20 cellular contexts compared by ENCODE assay signal in the genomic region with DNA sequence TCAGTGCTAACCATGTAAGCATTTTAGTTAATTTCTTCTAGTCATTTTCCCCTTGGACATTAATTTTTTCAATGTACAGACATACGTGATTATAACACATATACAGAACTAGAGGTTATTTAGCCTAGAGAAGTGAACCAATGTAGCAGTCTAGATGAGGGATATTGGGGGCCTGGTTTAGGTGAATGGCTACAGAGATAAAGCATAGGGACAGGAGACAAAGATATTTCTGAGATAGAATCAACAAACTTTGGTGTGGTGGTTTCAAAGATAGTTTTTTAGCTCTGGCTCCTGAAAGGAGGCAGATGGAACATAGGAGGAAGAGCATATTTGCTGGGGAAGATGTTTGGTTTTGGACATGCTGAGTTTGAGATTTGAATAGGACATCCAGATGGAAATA.
"Had no signal": no experiment of that assay in that cellular context is flagged by ENCODE, and none has a peak within 500 bp of the region (broad histone marks: within the 10 kb centered on the region; RNA-seq: fewer than 3 reads in every experiment).

No MANE protein-coding gene starts in this region.

- H3K27me3 ChIP-seq: colonic mucosa, heart left ventricle, ovary, sigmoid colon, thyroid gland had no signal

- H3K4me1 ChIP-seq: colonic mucosa had no signal

- H3K4me3 ChIP-seq: colonic mucosa, heart left ventricle, lower lobe of right lung, ovary, sigmoid colon, thyroid gland had no signal

- H3K9me3 Mint-ChIP-seq: activated CD4-positive, alpha-beta memory T cell treated with anti-CD3 and anti-CD28 coated beads, Interleukin-2, amount 10 ng/mL, durations not matched to agents 7 days and 5 days; neural crest cell; stimulated activated memory B cell treated with anti-CD40 and anti-IgM and Interleukin-4, amounts not matched to agents 10 μg/mL and 1 μg/mL and 100 μg/mL, for 72 hours had no signal

- H3K36me3 ChIP-seq: colonic mucosa, ovary, thyroid gland had no signal

- ATAC-seq: heart left ventricle; left cardiac atrium; lower lobe of right lung; SK-N-SH treated with all-trans-retinoic acid at 6 μM for 48 hours; stimulated activated memory B cell treated with anti-CD40 and anti-IgM and Interleukin-4, amounts not matched to agents 10 μg/mL and 1 μg/mL and 100 μg/mL, for 72 hours had no signal

- H3K9me3 ChIP-seq: colonic mucosa, heart left ventricle, lower lobe of right lung, ovary, sigmoid colon, thyroid gland had no signal

- H3K27ac ChIP-seq: colonic mucosa, heart left ventricle, lower lobe of right lung, ovary, sigmoid colon, thyroid gland, VCaP had no signal

- DNase-seq: activated CD4-positive, alpha-beta memory T cell treated with anti-CD3 and anti-CD28 coated beads, Interleukin-2, amount 10 ng/mL, durations not matched to agents 7 days and 5 days; activated naive CD4-positive, alpha-beta T cell treated with anti-CD3 and anti-CD28 coated beads, Interleukin-2, amount 50 U/mL, for 16 hours; amniotic stem cell; colonic mucosa; effector CD4-positive, alpha-beta T cell; foreskin melanocyte; heart left ventricle; left cardiac atrium; lower lobe of right lung; ovary; sigmoid colon; stimulated activated CD4-positive, alpha-beta T cell treated with anti-CD3 and anti-CD28 coated beads, Interleukin-12 subunit alpha, Interleukin-12 subunit beta, amount 100 ng/mL, for 4 hours; stimulated activated CD4-positive, alpha-beta T cell treated with anti-CD3 and anti-CD28 coated beads, Interleukin-2, amount 100 ng/mL, for 24 hours; T-helper 1 cell; thyroid gland had no signal

- H3K27ac Mint-ChIP-seq: activated CD4-positive, alpha-beta memory T cell treated with anti-CD3 and anti-CD28 coated beads, Interleukin-2, amount 10 ng/mL, durations not matched to agents 7 days and 5 days; stimulated activated memory B cell treated with anti-CD40 and anti-IgM and Interleukin-4, amounts not matched to agents 10 μg/mL and 1 μg/mL and 100 μg/mL, for 72 hours had no signal

- H3K4me3 Mint-ChIP-seq: activated CD4-positive, alpha-beta memory T cell treated with anti-CD3 and anti-CD28 coated beads, Interleukin-2, amount 10 ng/mL, durations not matched to agents 7 days and 5 days; neural crest cell; stimulated activated memory B cell treated with anti-CD40 and anti-IgM and Interleukin-4, amounts not matched to agents 10 μg/mL and 1 μg/mL and 100 μg/mL, for 72 hours had no signal

- FAIRE-seq: urothelium cell line had no signal

- H3K27me3 Mint-ChIP-seq: activated CD4-positive, alpha-beta memory T cell treated with anti-CD3 and anti-CD28 coated beads, Interleukin-2, amount 10 ng/mL, durations not matched to agents 7 days and 5 days; stimulated activated memory B cell treated with anti-CD40 and anti-IgM and Interleukin-4, amounts not matched to agents 10 μg/mL and 1 μg/mL and 100 μg/mL, for 72 hours had no signal
